ENCODE assay signal across 8 cellular contexts in the genomic region with DNA sequence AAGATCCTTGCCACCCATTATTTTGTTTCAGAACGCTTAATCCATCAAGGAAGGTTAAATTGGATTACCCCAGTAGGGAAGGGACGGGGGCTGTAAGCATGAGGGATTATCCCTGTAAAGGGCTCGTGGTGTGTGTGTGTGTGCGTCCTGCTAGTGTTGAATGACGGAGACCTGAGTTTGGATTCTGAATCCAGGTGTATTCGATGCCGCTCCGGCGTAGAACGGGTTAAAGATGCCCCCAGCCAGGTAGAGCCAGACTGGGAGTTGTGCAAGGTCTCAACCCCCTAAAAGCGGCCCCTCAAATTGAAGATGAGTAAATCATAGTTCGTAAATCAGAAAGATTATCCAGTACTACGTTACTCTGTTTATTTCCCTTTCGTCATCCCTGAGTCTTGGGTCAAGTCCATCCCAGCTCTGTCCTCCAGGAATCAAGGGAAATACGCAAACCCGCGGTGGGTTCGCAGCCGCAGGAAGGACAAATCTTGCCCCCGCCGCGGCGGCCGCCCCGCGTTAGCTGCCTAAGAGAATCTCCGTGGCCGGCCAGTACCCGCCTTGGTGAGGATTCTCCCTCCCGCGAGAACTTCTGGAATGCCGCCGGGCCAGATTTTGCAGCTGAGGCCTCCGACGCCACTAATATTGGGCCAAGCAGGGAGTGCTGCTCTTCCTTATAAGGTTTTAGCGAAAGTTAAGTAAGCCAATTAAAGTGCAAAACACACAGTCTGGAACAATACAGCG. TPM values are rescaled to one million over a fixed set of nuclear protein-coding genes. Genes with fewer than 3 reads are reported as not detected.
A peak's percentile ranks its signal among the peaks of the same experiment; 100 is the strongest.
DNase-seq lines count a peak whose midpoint lies in the region; ATAC-seq and TF ChIP-seq lines count a peak whose summit lies in the region.

No MANE protein-coding gene starts in this region.

- peaks cover 26% of the 10 kb centered on the region; the same call in 1 of the 2 replicates for H4K20me1 ChIP-seq in DND-41 (ENCODE audit: insufficient read depth, low read length)

- TF ChIP-seq POLR2A in right lobe of liver (IDR thresholded peaks at IDR 0.05): no peak

- TF ChIP-seq CTCF in DND-41 (IDR thresholded peaks at IDR 0.05; ENCODE audit: borderline replicate concordance, extremely low read depth, low read length, poor library complexity, severe bottlenecking) (no peak), HL-60 (IDR thresholded peaks at IDR 0.05; ENCODE audit: insufficient read depth, low read length) (no peak), right lobe of liver (IDR thresholded peaks at IDR 0.05) (no peak)

- no peaks in the 10 kb centered on the region for H3K9me3 ChIP-seq in DND-41 (ENCODE audit: insufficient read depth, low read length, severe bottlenecking)
- no peaks in the 10 kb centered on the region for H3K9me3 ChIP-seq in right lobe of liver
- H3K9me3 ChIP-seq in stomach smooth muscle (ENCODE audit: control insufficient read depth in 2 of 2, low read length in 2 of 2): no peaks in the 10 kb centered on the region

- ATAC-seq in DND-41 (ENCODE audit: insufficient read depth, low read depth): no peak
- ATAC-seq in GM21367 (IDR thresholded peaks at IDR 0.05; ENCODE audit: unreplicated experiment): peak; percentile 15
- peak; percentile 70 for ATAC-seq in SK-N-SH treated with all-trans-retinoic acid at 6 μM for 48 hours
- ATAC-seq in right lobe of liver: peak; percentile 52 to 71 (median 57)
- ATAC-seq in HG03469 (IDR thresholded peaks at IDR 0.05; ENCODE audit: unreplicated experiment): no peak

- peak overlapping the region; percentile 79 for H3K4me2 ChIP-seq in DND-41 (ENCODE audit: insufficient read depth, low read length)

- intact Hi-C loops in right lobe of liver (cut with DNase I): no loop called here

- H3K9ac ChIP-seq in DND-41 (ENCODE audit: low read depth, low read length) (peak overlapping the region; percentile 76), stomach smooth muscle (ENCODE audit: low read length in 2 of 2) (peak overlapping the region; percentile 83 to 97)

- H3K36me3 ChIP-seq in DND-41 (ENCODE audit: insufficient read depth, low read length): peaks cover 20% of the 10 kb centered on the region
- no peaks in the 10 kb centered on the region for H3K36me3 ChIP-seq in right lobe of liver
- H3K36me3 ChIP-seq in stomach smooth muscle (ENCODE audit: control insufficient read depth in 2 of 2, insufficient read depth in 2 of 2, low read length in 2 of 2): no peaks in the 10 kb centered on the region

- H3K4me3 ChIP-seq in DND-41 (ENCODE audit: low read depth in 1 of 2, low read length in 2 of 2) (peak overlapping the region; percentile 77 to 80; a peak in 3 of 4 replicates), HL-60 (replicated peaks; ENCODE audit: insufficient read depth, low read length) (peak overlapping the region; percentile 59), right lobe of liver (peak overlapping the region; percentile 90 to 95 (median 92)), stomach smooth muscle (ENCODE audit: low read length in 2 of 2) (peak overlapping the region; percentile 76 to 88)

- H3K4me1 ChIP-seq in DND-41 (ENCODE audit: insufficient read depth, low read length) (peaks cover 43% of the 10 kb centered on the region), right lobe of liver (peaks cover 0 to 9% (median 4%) of the 10 kb centered on the region in 4 donors), stomach smooth muscle (ENCODE audit: control insufficient read depth, insufficient read depth, low read length) (peaks cover 16% of the 10 kb centered on the region)

- H3K27me3 ChIP-seq in DND-41 (ENCODE audit: insufficient read depth, low read length, poor library complexity) (peaks cover 13% of the 10 kb centered on the region), HL-60 (ENCODE audit: insufficient read depth, poor library complexity, severe bottlenecking) (no peaks in the 10 kb centered on the region), right lobe of liver (no peaks in the 10 kb centered on the region), stomach smooth muscle (ENCODE audit: control insufficient read depth in 1 of 2, insufficient read depth in 2 of 2, low read length in 2 of 2) (no peaks in the 10 kb centered on the region)

- peak; percentile 37 for DNase-seq in DND-41
- no peak for DNase-seq in HL-60 (ENCODE audit: low read depth in 1 of 2, low spot score in 1 of 2)
- DNase-seq in effector CD4-positive, alpha-beta T cell: peak; percentile 3
- peak; percentile 67 to 77 (median 75) for DNase-seq in right lobe of liver

- H3K79me2 ChIP-seq in DND-41 (ENCODE audit: insufficient read depth, low read length): peaks cover 53% of the 10 kb centered on the region

- H3K27ac ChIP-seq in DND-41 (ENCODE audit: low read length) (peak overlapping the region; percentile 89), HL-60 (replicated peaks) (peak overlapping the region; percentile 89), right lobe of liver (peak overlapping the region; percentile 69 to 92 (median 85)), stomach smooth muscle (ENCODE audit: low read length) (peak overlapping the region; percentile 95)

- peak overlapping the region; percentile 95 for H2AFZ ChIP-seq in DND-41 (ENCODE audit: low read depth, low read length)

- WGBS in right lobe of liver (ENCODE audit: insufficient coverage, low coverage, low lambda C conversion rate, missing lambda C conversion rate): 12% methylated on average over 35 of the region's 37 CpGs

TF ChIP-seq in SK-N-SH treated with all-trans-retinoic acid at 6 μM for 48 hours, 23 proteins besides CTCF, POLR2A, EP300 and RAD21 (continues in another document):
- TF ChIP-seq TSHZ2 (CRISPR knock-in tag; IDR thresholded peaks at IDR 0.05) (no peak), BACH2 (CRISPR knock-in tag; IDR thresholded peaks at IDR 0.05; ENCODE audit: borderline replicate concordance) (no peak), CSRNP3 (CRISPR knock-in tag; IDR thresholded peaks at IDR 0.05) (no peak), PATZ1 (CRISPR knock-in tag; IDR thresholded peaks at IDR 0.05; ENCODE audit: borderline replicate concordance) (no peak), ZNF565 (CRISPR knock-in tag; conservative IDR thresholded peaks at IDR 0.05; ENCODE audit: low read depth) (no peak), CREB5 (CRISPR knock-in tag; IDR thresholded peaks at IDR 0.05; ENCODE audit: low read depth) (no peak), ZC3H10 (CRISPR knock-in tag; IDR thresholded peaks at IDR 0.05) (no peak)

RNA-seq across cellular contexts. Expression of gene MTAP, which starts 0.6 kb away (rescaled TPM):
- total RNA-seq in right lobe of liver: 10 to 100 TPM; 18.1 to 23.7 (median 20.5) TPM

Comparison
In these comparisons a context has a peak if more than half of its experiments do, and no peak if none do; other contexts are left out.
1. ATAC-seq: peak in GM21367 (single experiment), SK-N-SH treated with all-trans-retinoic acid at 6 μM for 48 hours (single experiment) and right lobe of liver (4 of 4); none in DND-41 (single experiment) and HG03469 (single experiment).
2. DNase-seq: peak in DND-41 (single experiment), effector CD4-positive, alpha-beta T cell (single experiment) and right lobe of liver (3 of 3); none in HL-60 (0 of 2).
3. Peak in every context shown above with its lines, with median percentiles within 50 percentile points of each other: H3K27ac ChIP-seq and H3K4me3 ChIP-seq.